ENCODE assay signal across 12 cellular contexts in the genomic region with DNA sequence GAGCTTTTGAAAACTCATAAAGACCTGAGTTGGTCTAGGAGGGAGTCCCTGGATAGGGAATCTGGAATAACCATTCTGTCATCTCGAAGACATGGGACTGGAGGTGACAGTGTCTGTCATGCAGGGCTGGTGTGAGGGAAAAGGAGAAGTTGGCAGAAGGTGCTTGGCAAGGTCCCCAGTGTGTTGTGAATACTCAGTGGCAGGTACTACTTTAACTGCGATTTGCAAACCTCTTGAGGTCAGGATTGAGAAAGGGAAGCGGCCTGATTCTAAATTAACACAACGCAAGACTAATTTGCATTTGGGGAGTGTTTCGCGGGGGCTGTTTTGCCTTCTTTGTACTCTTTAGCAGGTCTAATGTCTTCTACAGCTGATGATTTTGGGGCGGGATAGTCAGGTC.
DNase-seq lines count a peak whose midpoint lies in the region; ATAC-seq and TF ChIP-seq lines count a peak whose summit lies in the region.
"Had no signal": no experiment of that assay in that cellular context is flagged by ENCODE, and none has a peak within 500 bp of the region (broad histone marks: within the 10 kb centered on the region; RNA-seq: fewer than 3 reads in every experiment).

No MANE protein-coding gene starts in this region.

- no peaks in the 10 kb centered on the region for H3K36me3 ChIP-seq in MM.1S (replicated peaks; ENCODE audit: insufficient read depth, low read length)

- H3K4me1 Mint-ChIP-seq in activated B cell treated with CpG ODN at 0.5 μM for 24 hours: peaks cover 44% of the 10 kb centered on the region

- TF ChIP-seq CTCF in activated B cell treated with CpG ODN at 0.5 μM for 24 hours (IDR thresholded peaks at IDR 0.05) (no peak), MM.1S (IDR thresholded peaks at IDR 0.05; ENCODE audit: low read length) (no peak)

- peak; percentile 28 for ATAC-seq in GM18519 (IDR thresholded peaks at IDR 0.05; ENCODE audit: low FRiP score, unreplicated experiment)
- ATAC-seq in GM21381 (IDR thresholded peaks at IDR 0.05; ENCODE audit: unreplicated experiment): peak; percentile 43
- peak; percentile 66 for ATAC-seq in HG03025 (IDR thresholded peaks at IDR 0.05; ENCODE audit: low FRiP score, unreplicated experiment)
- peak; percentile 37 for ATAC-seq in activated B cell treated with CpG ODN at 0.5 μM for 24 hours (ENCODE audit: low read depth)
- no peak for ATAC-seq in HG02970 (IDR thresholded peaks at IDR 0.05; ENCODE audit: low FRiP score, unreplicated experiment)

- no peak overlapping the region for H3K4me3 Mint-ChIP-seq in activated B cell treated with CpG ODN at 0.5 μM for 24 hours

- H2AFZ ChIP-seq in MM.1S (ENCODE audit: low read length): no peak overlapping the region
- H2AFZ ChIP-seq: PC-9 had no signal

- H3K9ac ChIP-seq in MM.1S (ENCODE audit: low read length): no peak overlapping the region

- peaks cover 23% of the 10 kb centered on the region for H3K4me1 ChIP-seq in MM.1S (ENCODE audit: low read length)

- no peak overlapping the region for H3K4me3 ChIP-seq in MM.1S (ENCODE audit: low read length)
- H3K4me3 ChIP-seq: PC-9 had no signal

- no peak overlapping the region for H3K27ac ChIP-seq in MM.1S (ENCODE audit: low read length)
- H3K27ac ChIP-seq: C4-2B, PC-9 had no signal

- H3K9me3 ChIP-seq in MM.1S (replicated peaks; ENCODE audit: insufficient read depth, low read length): no peaks in the 10 kb centered on the region

- no peaks in the 10 kb centered on the region for H4K20me1 ChIP-seq in MM.1S (ENCODE audit: insufficient read depth, low read length)

- H3K9me3 Mint-ChIP-seq in activated B cell treated with CpG ODN at 0.5 μM for 24 hours: no peaks in the 10 kb centered on the region

- H3F3A ChIP-seq in MM.1S (ENCODE audit: insufficient read depth, low read length): peaks cover 6% of the 10 kb centered on the region; the same call in 1 of the 2 replicates

- no peaks in the 10 kb centered on the region for H3K27me3 Mint-ChIP-seq in activated B cell treated with CpG ODN at 0.5 μM for 24 hours

- H3K36me3 Mint-ChIP-seq in activated B cell treated with CpG ODN at 0.5 μM for 24 hours (ENCODE audit: low read depth): peaks cover 3% of the 10 kb centered on the region

- no peaks in the 10 kb centered on the region for H3K27me3 ChIP-seq in MM.1S (replicated peaks; ENCODE audit: insufficient read depth, low read length)

- no peaks in the 10 kb centered on the region for H3K79me2 ChIP-seq in MM.1S (ENCODE audit: low read length)

- POLR2A ChIA-PET in activated B cell treated with CpG ODN at 0.5 μM for 24 hours (lab: Charles Lee): no interaction called here

- no peak overlapping the region for H3K4me2 ChIP-seq in MM.1S (ENCODE audit: low read depth, low read length)
- H3K4me2 ChIP-seq: PC-9 had no signal

- CTCF ChIA-PET in activated B cell treated with CpG ODN at 0.5 μM for 24 hours (lab: Charles Lee): no interaction called here

- intact Hi-C loops in activated B cell treated with CpG ODN at 0.5 μM for 24 hours (cut with micrococcal nuclease): loop anchor here (10.0 kb wide), 1 partner anchor 443 kb away; the partner anchor contains the start of gene L3MBTL4

- H3K9me2 ChIP-seq in MM.1S (replicated peaks; ENCODE audit: insufficient read depth, low read length): no peaks in the 10 kb centered on the region

- DNase-seq in activated B cell treated with CpG ODN at 0.5 μM for 24 hours: no peak
- DNase-seq in MM.1S: no peak
- no peak for DNase-seq in NAMALWA (ENCODE audit: low spot score)
- DNase-seq in KG1 (lab: John Stamatoyannopoulos, UW): no peak
- DNase-seq: activated T-cell treated with anti-CD3 and anti-CD28 coated beads for 4 hours, NCI-H146, PC-9 had no signal

- no peak overlapping the region for H3K27ac Mint-ChIP-seq in activated B cell treated with CpG ODN at 0.5 μM for 24 hours
